ENCODE assay signal across 2 cellular contexts in the genomic region with DNA sequence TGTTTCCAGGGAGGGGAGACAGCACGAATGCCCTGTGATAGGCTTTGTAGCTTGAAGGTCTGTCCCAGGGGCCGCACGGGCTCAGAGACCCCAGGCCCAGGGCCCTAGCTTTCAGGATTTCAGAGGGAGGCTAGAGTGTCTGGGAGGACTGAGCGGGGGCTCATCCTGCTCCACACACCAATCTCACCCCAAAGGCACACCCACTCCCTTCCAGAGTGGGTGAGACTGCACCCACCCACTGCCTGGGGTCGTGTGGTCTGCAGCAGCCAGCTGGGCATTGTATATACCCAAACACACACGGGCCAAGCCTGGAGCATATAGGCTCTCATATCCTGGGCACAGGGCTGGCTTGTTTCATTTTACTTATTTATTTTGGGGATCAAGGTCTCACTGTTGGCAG.
TF ChIP-seq lines count a peak whose summit lies in the region.

No MANE protein-coding gene starts in this region.

TF ChIP-seq in GM23338, 12 proteins besides CTCF, POLR2A, EP300 and RAD21:
- no peak for TF ChIP-seq EZH2 (IDR thresholded peaks at IDR 0.05; ENCODE audit: low read depth, unreplicated experiment)
- no peak for TF ChIP-seq POLR2AphosphoS5 (IDR thresholded peaks at IDR 0.05; ENCODE audit: low read depth)
- TF ChIP-seq ZNF331 (CRISPR knock-in tag; IDR thresholded peaks at IDR 0.05; ENCODE audit: low read depth), result no peak
- TF ChIP-seq CREB1 (CRISPR knock-in tag; IDR thresholded peaks at IDR 0.05; ENCODE audit: low read depth), result no peak

TF ChIP-seq in K562, 482 proteins besides CTCF, POLR2A, EP300 and RAD21:
- TF ChIP-seq ZNF551 (CRISPR knock-in tag; IDR thresholded peaks at IDR 0.05) (no peak), CCAR2 (IDR thresholded peaks at IDR 0.05; ENCODE audit: low read depth, low read length) (no peak), ZNF717 (CRISPR knock-in tag; IDR thresholded peaks at IDR 0.05) (no peak), TAF1 (IDR thresholded peaks at IDR 0.05; ENCODE audit: control insufficient read depth, extremely low read depth, insufficient read depth, low read length, severe bottlenecking) (no peak), EZH2 (IDR thresholded peaks at IDR 0.05; ENCODE audit: borderline replicate concordance, low read depth, low read length) (no peak), PRPF4 (IDR thresholded peaks at IDR 0.05; ENCODE audit: insufficient read depth, low read depth, low read length, poor library complexity, severe bottlenecking) (no peak), TARDBP (IDR thresholded peaks at IDR 0.05) (no peak), ZNF311 (CRISPR knock-in tag; IDR thresholded peaks at IDR 0.05) (no peak)
- TF ChIP-seq, protein P1, sequence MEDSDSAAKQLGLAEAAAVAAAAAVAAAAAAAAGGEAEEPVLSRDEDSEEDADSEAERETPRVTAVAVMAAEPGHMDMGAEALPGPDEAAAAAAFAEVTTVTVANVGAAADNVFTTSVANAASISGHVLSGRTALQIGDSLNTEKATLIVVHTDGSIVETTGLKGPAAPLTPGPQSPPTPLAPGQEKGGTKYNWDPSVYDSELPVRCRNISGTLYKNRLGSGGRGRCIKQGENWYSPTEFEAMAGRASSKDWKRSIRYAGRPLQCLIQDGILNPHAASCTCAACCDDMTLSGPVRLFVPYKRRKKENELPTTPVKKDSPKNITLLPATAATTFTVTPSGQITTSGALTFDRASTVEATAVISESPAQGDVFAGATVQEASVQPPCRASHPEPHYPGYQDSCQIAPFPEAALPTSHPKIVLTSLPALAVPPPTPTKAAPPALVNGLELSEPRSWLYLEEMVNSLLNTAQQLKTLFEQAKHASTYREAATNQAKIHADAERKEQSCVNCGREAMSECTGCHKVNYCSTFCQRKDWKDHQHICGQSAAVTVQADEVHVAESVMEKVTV (CRISPR knock-in tag; IDR thresholded peaks at IDR 0.05), result no peak
- TF ChIP-seq, protein P2, sequence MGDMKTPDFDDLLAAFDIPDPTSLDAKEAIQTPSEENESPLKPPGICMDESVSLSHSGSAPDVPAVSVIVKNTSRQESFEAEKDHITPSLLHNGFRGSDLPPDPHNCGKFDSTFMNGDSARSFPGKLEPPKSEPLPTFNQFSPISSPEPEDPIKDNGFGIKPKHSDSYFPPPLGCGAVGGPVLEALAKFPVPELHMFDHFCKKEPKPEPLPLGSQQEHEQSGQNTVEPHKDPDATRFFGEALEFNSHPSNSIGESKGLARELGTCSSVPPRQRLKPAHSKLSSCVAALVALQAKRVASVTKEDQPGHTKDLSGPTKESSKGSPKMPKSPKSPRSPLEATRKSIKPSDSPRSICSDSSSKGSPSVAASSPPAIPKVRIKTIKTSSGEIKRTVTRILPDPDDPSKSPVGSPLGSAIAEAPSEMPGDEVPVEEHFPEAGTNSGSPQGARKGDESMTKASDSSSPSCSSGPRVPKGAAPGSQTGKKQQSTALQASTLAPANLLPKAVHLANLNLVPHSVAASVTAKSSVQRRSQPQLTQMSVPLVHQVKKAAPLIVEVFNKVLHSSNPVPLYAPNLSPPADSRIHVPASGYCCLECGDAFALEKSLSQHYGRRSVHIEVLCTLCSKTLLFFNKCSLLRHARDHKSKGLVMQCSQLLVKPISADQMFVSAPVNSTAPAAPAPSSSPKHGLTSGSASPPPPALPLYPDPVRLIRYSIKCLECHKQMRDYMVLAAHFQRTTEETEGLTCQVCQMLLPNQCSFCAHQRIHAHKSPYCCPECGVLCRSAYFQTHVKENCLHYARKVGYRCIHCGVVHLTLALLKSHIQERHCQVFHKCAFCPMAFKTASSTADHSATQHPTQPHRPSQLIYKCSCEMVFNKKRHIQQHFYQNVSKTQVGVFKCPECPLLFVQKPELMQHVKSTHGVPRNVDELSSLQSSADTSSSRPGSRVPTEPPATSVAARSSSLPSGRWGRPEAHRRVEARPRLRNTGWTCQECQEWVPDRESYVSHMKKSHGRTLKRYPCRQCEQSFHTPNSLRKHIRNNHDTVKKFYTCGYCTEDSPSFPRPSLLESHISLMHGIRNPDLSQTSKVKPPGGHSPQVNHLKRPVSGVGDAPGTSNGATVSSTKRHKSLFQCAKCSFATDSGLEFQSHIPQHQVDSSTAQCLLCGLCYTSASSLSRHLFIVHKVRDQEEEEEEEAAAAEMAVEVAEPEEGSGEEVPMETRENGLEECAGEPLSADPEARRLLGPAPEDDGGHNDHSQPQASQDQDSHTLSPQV (IDR thresholded peaks at IDR 0.05), result no peak
TF ChIP-seq in K562: peak in this region for 0.
